Comparison of ENCODE assay signal across 20 cellular contexts in the genomic region with DNA sequence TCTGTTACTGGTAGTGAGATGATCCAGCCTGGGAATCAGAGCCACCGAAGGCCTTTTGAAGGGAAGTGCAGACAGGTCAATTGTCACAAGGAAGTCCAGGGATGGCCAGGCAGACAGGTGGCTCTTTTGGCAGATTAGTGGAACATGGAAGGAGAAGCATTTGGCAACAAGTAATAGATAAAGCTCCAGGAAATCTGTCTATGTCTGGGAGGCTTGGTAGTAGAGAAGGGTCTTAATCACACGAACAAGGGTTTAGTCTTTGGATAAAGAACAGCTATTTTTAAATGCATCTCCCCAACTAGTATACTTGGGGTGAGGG.
"Had no signal": no experiment of that assay in that cellular context is flagged by ENCODE, and none has a peak within 500 bp of the region (broad histone marks: within the 10 kb centered on the region; RNA-seq: fewer than 3 reads in every experiment).

No MANE protein-coding gene starts in this region.

- H3K9me3 Mint-ChIP-seq: nephron progenitor cell; stimulated activated memory B cell treated with anti-CD40 and anti-IgM and Interleukin-4, amounts not matched to agents 10 μg/mL and 1 μg/mL and 100 μg/mL, for 72 hours; stimulated activated naive CD8-positive, alpha-beta T cell treated with anti-CD3 and anti-CD28 coated beads, Interleukin-15, Interleukin-2, amounts not matched to agents 100 ng/mL and 50 ng/mL, for 24 hours had no signal

- H3K4me3 Mint-ChIP-seq: immature natural killer cell; naive B cell; nephron progenitor cell; stimulated activated memory B cell treated with anti-CD40 and anti-IgM and Interleukin-4, amounts not matched to agents 10 μg/mL and 1 μg/mL and 100 μg/mL, for 72 hours; stimulated activated naive CD8-positive, alpha-beta T cell treated with anti-CD3 and anti-CD28 coated beads, Interleukin-15, Interleukin-2, amounts not matched to agents 100 ng/mL and 50 ng/mL, for 24 hours had no signal

- DNase-seq: esophagus squamous epithelium; glutamatergic neuron; immature natural killer cell; left ventricle myocardium inferior; naive B cell; nephron progenitor cell; posterior cingulate gyrus; spleen; stimulated activated CD4-positive, alpha-beta T cell treated with anti-CD3 and anti-CD28 coated beads, Interleukin-15, amount 100 ng/mL, for 24 hours; stimulated activated CD4-positive, alpha-beta T cell treated with anti-CD3 and anti-CD28 coated beads, Interleukin-1b, Interleukin-23, amount 100 ng/mL, for 48 hours; stimulated activated CD4-positive, alpha-beta T cell treated with anti-CD3 and anti-CD28 coated beads, Interleukin-4, amount 100 ng/mL, for 24 hours; tibial artery; upper lobe of right lung had no signal

- H3K9me3 ChIP-seq: esophagus squamous epithelium, gastroesophageal sphincter, left ventricle myocardium inferior, neutrophil, spleen, tibial artery, upper lobe of right lung, vagina had no signal

- H3K36me3 Mint-ChIP-seq: immature natural killer cell; naive B cell; stimulated activated memory B cell treated with anti-CD40 and anti-IgM and Interleukin-4, amounts not matched to agents 10 μg/mL and 1 μg/mL and 100 μg/mL, for 72 hours had no signal

- ATAC-seq: gastroesophageal sphincter; sciatic nerve; stimulated activated memory B cell treated with anti-CD40 and anti-IgM and Interleukin-4, amounts not matched to agents 10 μg/mL and 1 μg/mL and 100 μg/mL, for 72 hours; upper lobe of right lung had no signal

- H3K36me3 ChIP-seq: esophagus squamous epithelium, gastroesophageal sphincter, left ventricle myocardium inferior, neutrophil, spleen, tibial artery, upper lobe of right lung, vagina had no signal

- H3K27ac ChIP-seq: esophagus squamous epithelium, gastroesophageal sphincter, left ventricle myocardium inferior, neutrophil, spleen, tibial artery, upper lobe of right lung, vagina had no signal

- H3K27me3 ChIP-seq: esophagus squamous epithelium, gastroesophageal sphincter, neutrophil, spleen, tibial artery, upper lobe of right lung, vagina had no signal

- H3K4me1 ChIP-seq: esophagus squamous epithelium, spleen, tibial artery, upper lobe of right lung, vagina had no signal

- H3K27me3 Mint-ChIP-seq: naive B cell; stimulated activated memory B cell treated with anti-CD40 and anti-IgM and Interleukin-4, amounts not matched to agents 10 μg/mL and 1 μg/mL and 100 μg/mL, for 72 hours; stimulated activated naive CD8-positive, alpha-beta T cell treated with anti-CD3 and anti-CD28 coated beads, Interleukin-15, Interleukin-2, amounts not matched to agents 100 ng/mL and 50 ng/mL, for 24 hours had no signal

- H3K27ac Mint-ChIP-seq: immature natural killer cell; naive B cell; nephron progenitor cell; stimulated activated memory B cell treated with anti-CD40 and anti-IgM and Interleukin-4, amounts not matched to agents 10 μg/mL and 1 μg/mL and 100 μg/mL, for 72 hours; stimulated activated naive CD8-positive, alpha-beta T cell treated with anti-CD3 and anti-CD28 coated beads, Interleukin-15, Interleukin-2, amounts not matched to agents 100 ng/mL and 50 ng/mL, for 24 hours had no signal

- H3K4me1 Mint-ChIP-seq: immature natural killer cell; naive B cell; stimulated activated memory B cell treated with anti-CD40 and anti-IgM and Interleukin-4, amounts not matched to agents 10 μg/mL and 1 μg/mL and 100 μg/mL, for 72 hours had no signal

- H3K4me3 ChIP-seq: esophagus squamous epithelium, gastroesophageal sphincter, left ventricle myocardium inferior, lung, spleen, tibial artery, upper lobe of right lung, vagina had no signal
